In the genomic region with DNA sequence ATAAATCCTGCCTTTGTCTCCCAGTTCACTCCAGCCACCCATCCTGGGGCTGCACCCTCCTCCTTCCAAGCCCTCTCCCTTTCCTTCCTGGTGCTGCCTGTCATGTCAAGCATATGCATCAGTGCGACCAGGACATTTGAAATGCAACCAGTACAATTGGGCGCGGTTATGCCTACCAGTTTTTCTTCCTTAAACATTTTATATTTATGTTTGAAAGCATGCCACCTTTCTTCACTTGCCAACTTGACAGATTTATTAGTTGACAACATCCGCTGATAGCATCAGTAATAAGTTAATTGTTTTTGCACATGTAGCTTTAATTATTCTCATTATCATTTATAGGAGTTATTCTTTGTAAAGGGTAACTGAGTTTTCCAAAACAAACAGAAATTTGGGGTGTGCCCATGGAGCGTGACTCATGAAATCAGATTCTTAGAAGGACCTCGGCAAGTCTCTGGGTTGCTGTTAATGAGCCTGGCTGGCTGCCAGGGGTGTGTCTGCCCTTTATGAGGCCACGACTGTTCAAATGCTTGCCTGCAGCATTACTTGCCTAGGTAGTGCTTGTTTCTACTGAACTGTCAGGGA, we compare ENCODE assay signal across 9 cellular contexts. TPM values are rescaled to one million over a fixed set of nuclear protein-coding genes. Genes with fewer than 3 reads are reported as not detected.
DNase-seq lines count a peak whose midpoint lies in the region; ATAC-seq, FAIRE-seq and TF ChIP-seq lines count a peak whose summit lies in the region.
"Had no signal": no experiment of that assay in that cellular context is flagged by ENCODE, and none has a peak within 500 bp of the region (broad histone marks: within the 10 kb centered on the region; RNA-seq: fewer than 3 reads in every experiment).

No MANE protein-coding gene starts in this region.

- H3K27ac ChIP-seq in smooth muscle cell (ENCODE audit: low read depth) (no peak overlapping the region), GM23338 (ENCODE audit: low read depth) (no peak overlapping the region)
- H3K27ac ChIP-seq: thoracic aorta had no signal

- no peaks in the 10 kb centered on the region for H3K79me2 ChIP-seq in smooth muscle cell (ENCODE audit: low read depth)
- H3K79me2 ChIP-seq in GM23338 (replicated peaks; ENCODE audit: insufficient read depth) = no peaks in the 10 kb centered on the region

- H3K4me1 ChIP-seq in smooth muscle cell (ENCODE audit: low read depth) (no peaks in the 10 kb centered on the region), GM23338 (ENCODE audit: insufficient read depth) (peaks cover 11% of the 10 kb centered on the region)

- H3F3A ChIP-seq in smooth muscle cell (ENCODE audit: low read depth) = no peaks in the 10 kb centered on the region
- no peaks in the 10 kb centered on the region for H3F3A ChIP-seq in GM23338 (replicated peaks; ENCODE audit: low read depth)

- no peak overlapping the region for H3K27ac Mint-ChIP-seq in GM23338

- H3K9me3 ChIP-seq in smooth muscle cell (replicated peaks; ENCODE audit: low read depth) = no peaks in the 10 kb centered on the region
- H3K9me3 ChIP-seq: thoracic aorta had no signal

- H3K4me3 ChIP-seq in smooth muscle cell (no peak overlapping the region), GM23338 (no peak overlapping the region)
- H3K4me3 ChIP-seq: thoracic aorta had no signal

- no peak for ATAC-seq in GM23338

- H3K36me3 Mint-ChIP-seq in GM23338 (ENCODE audit: low read depth) = peaks cover 15% of the 10 kb centered on the region

- H3K4me2 ChIP-seq in smooth muscle cell (peak overlapping the region; percentile 41), GM23338 (no peak overlapping the region)

- no peaks in the 10 kb centered on the region for H4K20me1 ChIP-seq in smooth muscle cell (ENCODE audit: low read depth)
- no peaks in the 10 kb centered on the region for H4K20me1 ChIP-seq in GM23338 (replicated peaks; ENCODE audit: insufficient read depth)

- no peaks in the 10 kb centered on the region; the same call in 1 of the 2 replicates for H3K9me2 ChIP-seq in GM23338 (ENCODE audit: insufficient read depth)

- H3K9ac ChIP-seq in smooth muscle cell (ENCODE audit: low read depth) = no peak overlapping the region

- TF ChIP-seq CTCF in smooth muscle cell (IDR thresholded peaks at IDR 0.05; ENCODE audit: borderline replicate concordance, insufficient read depth, poor library complexity, severe bottlenecking) (no peak), GM23338 (conservative IDR thresholded peaks at IDR 0.05; ENCODE audit: low read depth in 2 of 2) (no peak)

- FAIRE-seq in HTR-8/SVneo (lab: Jason Lieb, UNC) = no peak

- H2AFZ ChIP-seq in smooth muscle cell (ENCODE audit: low read depth) (no peak overlapping the region), GM23338 (no peak overlapping the region)

- peaks cover 24% of the 10 kb centered on the region for H3K9me3 Mint-ChIP-seq in GM23338

- H3K4me1 Mint-ChIP-seq in GM23338 = peaks cover 10% of the 10 kb centered on the region

- WGBS in smooth muscle cell (ENCODE audit: low lambda C conversion rate) = 54% methylated on average over 7 of the region's 7 CpGs

- H3K27me3 ChIP-seq in smooth muscle cell (ENCODE audit: low read depth) (no peaks in the 10 kb centered on the region), GM23338 (ENCODE audit: insufficient read depth) (no peaks in the 10 kb centered on the region)

- H3K27me3 Mint-ChIP-seq in GM23338 (ENCODE audit: insufficient read depth, low read depth, poor library complexity) = peaks cover 3% of the 10 kb centered on the region

- H3K36me3 ChIP-seq in smooth muscle cell (ENCODE audit: low read depth) = no peaks in the 10 kb centered on the region
- H3K36me3 ChIP-seq in GM23338 (ENCODE audit: insufficient read depth) = peaks cover 6% of the 10 kb centered on the region; the same call in 1 of the 2 replicates
- H3K36me3 ChIP-seq: thoracic aorta had no signal

- H3K4me3 Mint-ChIP-seq in GM23338 = no peak overlapping the region

- DNase-seq in AG08395 (ENCODE audit: low spot score) = peak; percentile 52
- peak; percentile 53 for DNase-seq in HTR-8/SVneo (ENCODE audit: insufficient read length, low spot score)
- peak; percentile 99 for DNase-seq in RPMI7951 (ENCODE audit: low read depth)
- peak; percentile 53 for DNase-seq in fibroblast of peridontal ligament (ENCODE audit: extremely low read depth)
- DNase-seq in smooth muscle cell (lab: John Stamatoyannopoulos, UW; ENCODE audit: unreplicated experiment) = no peak
- no peak for DNase-seq in activated CD4-positive, CD25-positive, alpha-beta regulatory T cell treated with anti-CD3 and anti-CD28 coated beads, Interleukin-2, amount 50 U/mL, for 72 hours
- DNase-seq in NAMALWA (ENCODE audit: low spot score) = no peak
- no peak for DNase-seq in GM23338 (ENCODE audit: low spot score)

TF ChIP-seq in GM23338, 12 proteins besides CTCF, POLR2A, EP300 and RAD21:
- TF ChIP-seq CREB1 (CRISPR knock-in tag; IDR thresholded peaks at IDR 0.05; ENCODE audit: low read depth) (no peak), ZNF114 (CRISPR knock-in tag; IDR thresholded peaks at IDR 0.05) (no peak)
- TF ChIP-seq, protein P1, sequence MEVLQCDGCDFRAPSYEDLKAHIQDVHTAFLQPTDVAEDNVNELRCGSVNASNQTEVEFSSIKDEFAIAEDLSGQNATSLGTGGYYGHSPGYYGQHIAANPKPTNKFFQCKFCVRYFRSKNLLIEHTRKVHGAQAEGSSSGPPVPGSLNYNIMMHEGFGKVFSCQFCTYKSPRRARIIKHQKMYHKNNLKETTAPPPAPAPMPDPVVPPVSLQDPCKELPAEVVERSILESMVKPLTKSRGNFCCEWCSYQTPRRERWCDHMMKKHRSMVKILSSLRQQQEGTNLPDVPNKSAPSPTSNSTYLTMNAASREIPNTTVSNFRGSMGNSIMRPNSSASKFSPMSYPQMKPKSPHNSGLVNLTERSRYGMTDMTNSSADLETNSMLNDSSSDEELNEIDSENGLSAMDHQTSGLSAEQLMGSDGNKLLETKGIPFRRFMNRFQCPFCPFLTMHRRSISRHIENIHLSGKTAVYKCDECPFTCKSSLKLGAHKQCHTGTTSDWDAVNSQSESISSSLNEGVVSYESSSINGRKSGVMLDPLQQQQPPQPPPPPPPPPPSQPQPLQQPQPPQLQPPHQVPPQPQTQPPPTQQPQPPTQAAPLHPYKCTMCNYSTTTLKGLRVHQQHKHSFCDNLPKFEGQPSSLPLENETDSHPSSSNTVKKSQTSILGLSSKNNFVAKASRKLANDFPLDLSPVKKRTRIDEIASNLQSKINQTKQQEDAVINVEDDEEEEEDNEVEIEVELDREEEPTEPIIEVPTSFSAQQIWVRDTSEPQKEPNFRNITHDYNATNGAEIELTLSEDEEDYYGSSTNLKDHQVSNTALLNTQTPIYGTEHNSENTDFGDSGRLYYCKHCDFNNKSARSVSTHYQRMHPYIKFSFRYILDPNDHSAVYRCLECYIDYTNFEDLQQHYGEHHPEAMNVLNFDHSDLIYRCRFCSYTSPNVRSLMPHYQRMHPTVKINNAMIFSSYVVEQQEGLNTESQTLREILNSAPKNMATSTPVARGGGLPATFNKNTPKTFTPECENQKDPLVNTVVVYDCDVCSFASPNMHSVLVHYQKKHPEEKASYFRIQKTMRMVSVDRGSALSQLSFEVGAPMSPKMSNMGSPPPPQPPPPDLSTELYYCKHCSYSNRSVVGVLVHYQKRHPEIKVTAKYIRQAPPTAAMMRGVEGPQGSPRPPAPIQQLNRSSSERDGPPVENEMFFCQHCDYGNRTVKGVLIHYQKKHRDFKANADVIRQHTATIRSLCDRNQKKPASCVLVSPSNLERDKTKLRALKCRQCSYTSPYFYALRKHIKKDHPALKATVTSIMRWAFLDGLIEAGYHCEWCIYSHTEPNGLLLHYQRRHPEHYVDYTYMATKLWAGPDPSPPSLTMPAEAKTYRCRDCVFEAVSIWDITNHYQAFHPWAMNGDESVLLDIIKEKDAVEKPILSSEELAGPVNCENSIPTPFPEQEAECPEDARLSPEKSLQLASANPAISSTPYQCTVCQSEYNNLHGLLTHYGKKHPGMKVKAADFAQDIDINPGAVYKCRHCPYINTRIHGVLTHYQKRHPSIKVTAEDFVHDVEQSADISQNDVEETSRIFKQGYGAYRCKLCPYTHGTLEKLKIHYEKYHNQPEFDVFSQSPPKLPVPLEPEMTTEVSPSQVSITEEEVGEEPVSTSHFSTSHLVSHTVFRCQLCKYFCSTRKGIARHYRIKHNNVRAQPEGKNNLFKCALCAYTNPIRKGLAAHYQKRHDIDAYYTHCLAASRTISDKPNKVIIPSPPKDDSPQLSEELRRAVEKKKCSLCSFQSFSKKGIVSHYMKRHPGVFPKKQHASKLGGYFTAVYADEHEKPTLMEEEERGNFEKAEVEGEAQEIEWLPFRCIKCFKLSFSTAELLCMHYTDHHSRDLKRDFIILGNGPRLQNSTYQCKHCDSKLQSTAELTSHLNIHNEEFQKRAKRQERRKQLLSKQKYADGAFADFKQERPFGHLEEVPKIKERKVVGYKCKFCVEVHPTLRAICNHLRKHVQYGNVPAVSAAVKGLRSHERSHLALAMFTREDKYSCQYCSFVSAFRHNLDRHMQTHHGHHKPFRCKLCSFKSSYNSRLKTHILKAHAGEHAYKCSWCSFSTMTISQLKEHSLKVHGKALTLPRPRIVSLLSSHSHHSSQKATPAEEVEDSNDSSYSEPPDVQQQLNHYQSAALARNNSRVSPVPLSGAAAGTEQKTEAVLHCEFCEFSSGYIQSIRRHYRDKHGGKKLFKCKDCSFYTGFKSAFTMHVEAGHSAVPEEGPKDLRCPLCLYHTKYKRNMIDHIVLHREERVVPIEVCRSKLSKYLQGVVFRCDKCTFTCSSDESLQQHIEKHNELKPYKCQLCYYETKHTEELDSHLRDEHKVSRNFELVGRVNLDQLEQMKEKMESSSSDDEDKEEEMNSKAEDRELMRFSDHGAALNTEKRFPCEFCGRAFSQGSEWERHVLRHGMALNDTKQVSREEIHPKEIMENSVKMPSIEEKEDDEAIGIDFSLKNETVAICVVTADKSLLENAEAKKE (CRISPR knock-in tag; IDR thresholded peaks at IDR 0.05) = no peak

RNA-seq across cellular contexts. Expression of gene IL1B, which starts 32.8 kb away (rescaled TPM):
- 57.5 and 71.6 TPM in 2 replicates for total RNA-seq in RPMI7951 (2014; rRNA removed; shearing (Covaris generic))
- not detected in 2 replicates for total RNA-seq in smooth muscle cell
- polyA plus RNA-seq in smooth muscle cell = not detected in 2 replicates
- not detected in 2 replicates for total RNA-seq in GM23338 (2014; rRNA removed; shearing (Covaris generic))
- 0.14 TPM in 1 of 2 replicates, not detected in the other for polyA plus RNA-seq in GM23338 (2016; fragmentation: Nextera tagmentation; extraction: Ambion mirVana)

RNA-seq across cellular contexts. Expression of gene IL37, which starts 41.6 kb away (rescaled TPM):
- total RNA-seq in RPMI7951 (2014; rRNA removed; shearing (Covaris generic)) = 0.36 and 0.49 TPM in 2 replicates
- total RNA-seq in smooth muscle cell = 1.9 TPM in 1 of 2 replicates, not detected in the other
- polyA plus RNA-seq in smooth muscle cell = not detected in 2 replicates
- not detected in 2 replicates for total RNA-seq in GM23338 (2014; rRNA removed; shearing (Covaris generic))
- polyA plus RNA-seq in GM23338 (2016; fragmentation: Nextera tagmentation; extraction: Ambion mirVana) = not detected in 2 replicates
- total RNA-seq: thoracic aorta had no signal

Comparison
In these comparisons a context has a peak if more than half of its experiments do, and no peak if none do; other contexts are left out.
1. DNase-seq: peak in AG08395 (single experiment), HTR-8/SVneo (single experiment), RPMI7951 (single experiment) and fibroblast of peridontal ligament (single experiment); none in smooth muscle cell (single experiment), activated CD4-positive, CD25-positive, alpha-beta regulatory T cell treated with anti-CD3 and anti-CD28 coated beads, Interleukin-2, amount 50 U/mL, for 72 hours (single experiment), NAMALWA (single experiment) and GM23338 (single experiment).
2. RNA of gene IL1B, which starts 32.8 kb away (total RNA-seq): 57.5 to 71.6 TPM in RPMI7951; not detected in smooth muscle cell and not detected in GM23338; every median in the first group is over 10 times any median in the second.